ENCODE assay signal across 13 cellular contexts in the genomic region with DNA sequence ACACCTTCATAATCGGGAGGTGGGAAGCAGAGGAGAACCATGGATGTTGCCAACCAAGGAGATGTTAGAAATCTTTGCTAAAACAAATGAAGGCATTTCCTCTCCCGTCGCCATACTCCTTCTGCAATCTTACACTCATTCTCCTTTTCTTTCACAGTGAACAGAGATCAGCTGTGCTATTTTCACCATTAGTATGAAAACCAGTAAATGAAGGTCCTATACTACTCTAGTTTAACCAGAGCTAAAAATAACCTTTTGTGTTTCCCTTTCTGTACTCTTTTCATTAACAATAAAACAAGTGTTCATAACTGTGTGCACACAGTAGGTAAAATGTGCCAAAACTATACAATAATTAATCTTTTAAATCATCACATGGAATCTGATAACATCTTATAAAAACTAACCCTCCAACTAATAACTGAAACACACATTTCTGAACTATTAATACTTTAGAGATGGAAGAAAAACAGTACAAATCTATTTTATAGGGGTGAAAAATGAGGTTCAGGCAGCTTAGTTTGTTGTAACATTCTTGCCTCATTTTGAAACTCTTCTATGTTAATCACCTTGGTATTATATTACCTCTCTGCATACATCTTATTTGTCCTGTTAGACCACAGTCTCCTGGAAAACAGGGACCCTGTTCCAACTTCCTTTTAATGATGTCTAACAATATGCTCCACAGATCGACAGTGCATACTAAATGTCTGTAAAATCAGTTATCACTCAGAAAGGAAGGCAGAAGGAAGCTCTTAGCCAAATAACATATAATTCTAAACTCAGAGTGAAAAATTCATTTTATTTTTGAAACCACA.
DNase-seq lines count a peak whose midpoint lies in the region; ATAC-seq, FAIRE-seq and TF ChIP-seq lines count a peak whose summit lies in the region.
"Had no signal": no experiment of that assay in that cellular context is flagged by ENCODE, and none has a peak within 500 bp of the region (broad histone marks: within the 10 kb centered on the region; RNA-seq: fewer than 3 reads in every experiment).

No MANE protein-coding gene starts in this region.

- TF ChIP-seq POLR2A in GM12892 (IDR thresholded peaks at IDR 0.05; ENCODE audit: low read depth, low read length) = no peak

- H3K4me2 ChIP-seq in BLaER1 treated with 17β-estradiol and CSF1 and Interleukin-3, amounts not matched to agents 10 nM and 100 nM = peak overlapping the region; percentile 56 to 81 (median 66)
- H3K4me2 ChIP-seq in OCI-LY7 (ENCODE audit: low read length) = peak overlapping the region; percentile 40

- H3K79me2 ChIP-seq in OCI-LY7 (ENCODE audit: insufficient read depth, low read depth, low read length) = peaks cover 14% of the 10 kb centered on the region; the same call in 1 of the 2 replicates

- no peaks in the 10 kb centered on the region for H3K36me3 Mint-ChIP-seq in mesothelial cell of epicardium

- no peak overlapping the region for H3K4me3 ChIP-seq in BLaER1 treated with 17β-estradiol and CSF1 and Interleukin-3, amounts not matched to agents 10 nM and 100 nM
- no peak overlapping the region for H3K4me3 ChIP-seq in OCI-LY7 (ENCODE audit: low read depth, low read length, poor library complexity, severe bottlenecking)
- H3K4me3 ChIP-seq: prostate gland had no signal

- FAIRE-seq in GM12892 (lab: Jason Lieb, UNC) = peak; percentile 67

- peaks cover 36 to 57% (median 40%) of the 10 kb centered on the region in 10 experiments for H3K4me1 ChIP-seq in BLaER1 treated with 17β-estradiol and CSF1 and Interleukin-3, amounts not matched to agents 10 nM and 100 nM
- H3K4me1 ChIP-seq in OCI-LY7 (ENCODE audit: insufficient read depth, low read length, poor library complexity, severe bottlenecking) = peaks cover 26% of the 10 kb centered on the region
- H3K4me1 ChIP-seq: prostate gland had no signal

- H3K9me2 ChIP-seq in OCI-LY7 (ENCODE audit: insufficient read depth, low read length) = no peaks in the 10 kb centered on the region

- POLR2A ChIA-PET in OCI-LY7 (lab: Charles Lee) = interaction anchor here (0.5 to 6.6 kb wide), 2 partner anchors 13 to 188 kb away, joined by 4 to 36 read pairs; no protein-coding TSS in a partner anchor

- intact Hi-C loops in OCI-LY7 (cut with micrococcal nuclease; ENCODE audit: unreplicated experiment) = no loop called here

- peaks cover 29 to 90% (median 77%) of the 10 kb centered on the region in 11 experiments for H4K20me1 ChIP-seq in BLaER1 treated with 17β-estradiol and CSF1 and Interleukin-3, amounts not matched to agents 10 nM and 100 nM
- peaks cover 19% of the 10 kb centered on the region for H4K20me1 ChIP-seq in OCI-LY7 (ENCODE audit: insufficient read depth, low read length)

- no peak for ATAC-seq in HG02588 (IDR thresholded peaks at IDR 0.05; ENCODE audit: unreplicated experiment)
- ATAC-seq in HG03139 (IDR thresholded peaks at IDR 0.05; ENCODE audit: unreplicated experiment) = no peak
- no peak for ATAC-seq in HG03025 (IDR thresholded peaks at IDR 0.05; ENCODE audit: low FRiP score, unreplicated experiment)

- no peak for DNase-seq in GM12892 (ENCODE audit: insufficient read length)
- DNase-seq in OCI-LY7 (ENCODE audit: low spot score) = no peak
- no peak for DNase-seq in mesothelial cell of epicardium (ENCODE audit: low spot score in 2 of 2, unreplicated experiment in 2 of 2)
- DNase-seq in activated CD4-positive, CD25-positive, alpha-beta regulatory T cell treated with anti-CD3 and anti-CD28 coated beads, Interleukin-2, amount 50 U/mL, for 72 hours = no peak
- DNase-seq: activated CD4-positive, alpha-beta T cell treated with anti-CD3 and anti-CD28 coated beads for 4 hours; H9; NCI-H1105 treated with DMSO at 0.1 percent for 48 hours had no signal

- H3K4me3 Mint-ChIP-seq in mesothelial cell of epicardium = no peak overlapping the region
- H3K4me3 Mint-ChIP-seq: H9 had no signal

- peak overlapping the region; percentile 88 for H3K27ac Mint-ChIP-seq in mesothelial cell of epicardium
- H3K27ac Mint-ChIP-seq: H9 had no signal

- H3K36me3 ChIP-seq in BLaER1 treated with 17β-estradiol and CSF1 and Interleukin-3, amounts not matched to agents 10 nM and 100 nM = peaks cover 0 to 2% (median 0%) of the 10 kb centered on the region in 11 experiments; a peak in 3 of 22 replicates
- peaks cover 3% of the 10 kb centered on the region; the same call in 1 of the 2 replicates for H3K36me3 ChIP-seq in OCI-LY7 (ENCODE audit: insufficient read depth, low read length)
- H3K36me3 ChIP-seq: prostate gland had no signal

- peak overlapping the region in 2 of 11 experiments; percentile 3 to 18; a peak in 1 of 22 replicates for H3K27ac ChIP-seq in BLaER1 treated with 17β-estradiol and CSF1 and Interleukin-3, amounts not matched to agents 10 nM and 100 nM
- no peak overlapping the region for H3K27ac ChIP-seq in OCI-LY7 (ENCODE audit: low read depth, low read length, poor library complexity, severe bottlenecking)
- H3K27ac ChIP-seq: HL-60 had no signal

- H3K9ac ChIP-seq in BLaER1 treated with 17β-estradiol and CSF1 and Interleukin-3, amounts not matched to agents 10 nM and 100 nM = peak overlapping the region in 1 of 11 experiments; percentile 20; a peak in 2 of 22 replicates

- H3K9me3 ChIP-seq in BLaER1 treated with 17β-estradiol and CSF1 and Interleukin-3, amounts not matched to agents 10 nM and 100 nM (replicated peaks in 1 of 11) = peaks cover 0 to 2% (median 0%) of the 10 kb centered on the region in 11 experiments; a peak in 1 of 22 replicates
- no peaks in the 10 kb centered on the region for H3K9me3 ChIP-seq in OCI-LY7 (ENCODE audit: low read length)
- H3K9me3 ChIP-seq: prostate gland had no signal

- no peaks in the 10 kb centered on the region for H3K9me3 Mint-ChIP-seq in mesothelial cell of epicardium

- H3K27me3 Mint-ChIP-seq in mesothelial cell of epicardium (ENCODE audit: low read depth) = no peaks in the 10 kb centered on the region

- BruUV-seq in OCI-LY7 (replicated peaks; lab: Mats Ljungman, UMichigan) = no TSS peak

- no peak overlapping the region for H2AFZ ChIP-seq in OCI-LY7 (ENCODE audit: low read length)

- CTCF ChIA-PET in OCI-LY7 (lab: Charles Lee; ENCODE audit: unreplicated experiment) = no interaction called here

- no peak for TF ChIP-seq CTCF in OCI-LY7 (conservative IDR thresholded peaks at IDR 0.05; ENCODE audit: low read length)
- no peak for TF ChIP-seq CTCF in mesothelial cell of epicardium (IDR thresholded peaks at IDR 0.05; ENCODE audit: unreplicated experiment)

- no peaks in the 10 kb centered on the region for H3K27me3 ChIP-seq in BLaER1 treated with 17β-estradiol and CSF1 and Interleukin-3, amounts not matched to agents 10 nM and 100 nM

- peaks cover 48% of the 10 kb centered on the region for H3K4me1 Mint-ChIP-seq in mesothelial cell of epicardium
